1 cellular context compared by ENCODE assay signal in the genomic region with DNA sequence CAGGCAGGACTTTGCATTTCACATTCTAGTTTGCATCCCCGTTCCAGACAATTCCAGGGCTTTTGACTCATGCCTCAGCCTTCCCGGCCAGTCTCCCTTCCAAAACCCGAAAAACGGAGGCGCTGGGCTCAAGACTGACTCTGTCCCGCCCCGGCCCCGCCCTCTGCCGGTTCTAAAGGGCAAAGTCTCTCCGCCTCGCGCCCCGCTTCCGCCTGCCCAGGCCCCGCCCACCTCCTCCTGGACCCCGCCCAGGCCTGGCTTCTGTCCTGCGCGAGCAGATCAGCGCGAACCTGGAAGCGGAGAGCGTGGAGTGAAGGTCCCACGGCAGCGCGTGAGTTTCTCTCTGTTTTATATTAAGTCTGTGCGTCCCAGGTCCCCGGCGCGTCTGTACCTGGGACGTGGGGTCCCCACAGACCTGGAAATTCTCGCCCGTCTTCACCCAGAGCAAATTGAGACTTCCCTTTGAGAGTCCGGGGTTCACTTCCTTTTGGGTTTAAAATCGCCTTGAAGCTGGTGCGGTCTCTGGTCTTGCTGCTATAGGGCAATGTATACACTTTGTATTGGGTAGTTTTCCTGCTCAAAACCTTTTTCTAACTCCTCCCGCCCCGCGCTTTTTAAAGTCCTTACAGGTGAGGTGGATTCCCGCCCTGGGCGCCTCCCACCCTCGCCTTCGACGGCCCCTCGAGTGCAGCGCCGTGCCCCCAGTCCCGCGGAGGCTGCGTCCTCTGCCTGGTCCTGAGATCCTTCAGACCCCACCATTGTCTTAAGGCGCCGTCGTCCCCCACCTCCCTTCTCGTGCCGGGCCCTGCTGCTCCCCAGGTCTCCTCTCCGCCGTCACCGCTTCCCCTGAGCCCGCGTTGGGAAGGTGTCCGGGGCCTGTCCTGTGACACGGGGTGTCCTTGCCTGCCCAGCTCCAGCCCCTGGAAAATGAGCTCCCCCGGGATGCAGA.
A peak's percentile ranks its signal among the peaks of the same experiment; 100 is the strongest.
TF ChIP-seq lines count a peak whose summit lies in the region.

No MANE protein-coding gene starts in this region.

TF ChIP-seq in GM12878, 131 proteins besides CTCF, POLR2A, EP300 and RAD21 (continued from another document):
- TF ChIP-seq, protein P1, sequence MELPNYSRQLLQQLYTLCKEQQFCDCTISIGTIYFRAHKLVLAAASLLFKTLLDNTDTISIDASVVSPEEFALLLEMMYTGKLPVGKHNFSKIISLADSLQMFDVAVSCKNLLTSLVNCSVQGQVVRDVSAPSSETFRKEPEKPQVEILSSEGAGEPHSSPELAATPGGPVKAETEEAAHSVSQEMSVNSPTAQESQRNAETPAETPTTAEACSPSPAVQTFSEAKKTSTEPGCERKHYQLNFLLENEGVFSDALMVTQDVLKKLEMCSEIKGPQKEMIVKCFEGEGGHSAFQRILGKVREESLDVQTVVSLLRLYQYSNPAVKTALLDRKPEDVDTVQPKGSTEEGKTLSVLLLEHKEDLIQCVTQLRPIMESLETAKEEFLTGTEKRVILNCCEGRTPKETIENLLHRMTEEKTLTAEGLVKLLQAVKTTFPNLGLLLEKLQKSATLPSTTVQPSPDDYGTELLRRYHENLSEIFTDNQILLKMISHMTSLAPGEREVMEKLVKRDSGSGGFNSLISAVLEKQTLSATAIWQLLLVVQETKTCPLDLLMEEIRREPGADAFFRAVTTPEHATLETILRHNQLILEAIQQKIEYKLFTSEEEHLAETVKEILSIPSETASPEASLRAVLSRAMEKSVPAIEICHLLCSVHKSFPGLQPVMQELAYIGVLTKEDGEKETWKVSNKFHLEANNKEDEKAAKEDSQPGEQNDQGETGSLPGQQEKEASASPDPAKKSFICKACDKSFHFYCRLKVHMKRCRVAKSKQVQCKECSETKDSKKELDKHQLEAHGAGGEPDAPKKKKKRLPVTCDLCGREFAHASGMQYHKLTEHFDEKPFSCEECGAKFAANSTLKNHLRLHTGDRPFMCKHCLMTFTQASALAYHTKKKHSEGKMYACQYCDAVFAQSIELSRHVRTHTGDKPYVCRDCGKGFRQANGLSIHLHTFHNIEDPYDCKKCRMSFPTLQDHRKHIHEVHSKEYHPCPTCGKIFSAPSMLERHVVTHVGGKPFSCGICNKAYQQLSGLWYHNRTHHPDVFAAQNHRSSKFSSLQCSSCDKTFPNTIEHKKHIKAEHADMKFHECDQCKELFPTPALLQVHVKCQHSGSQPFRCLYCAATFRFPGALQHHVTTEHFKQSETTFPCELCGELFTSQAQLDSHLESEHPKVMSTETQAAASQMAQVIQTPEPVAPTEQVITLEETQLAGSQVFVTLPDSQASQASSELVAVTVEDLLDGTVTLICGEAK (IDR thresholded peaks at IDR 0.05; ENCODE audit: borderline replicate concordance) = no peak
- TF ChIP-seq ASH2L (IDR thresholded peaks at IDR 0.05; ENCODE audit: borderline replicate concordance, low read depth) (no peak), POLR2AphosphoS2 (IDR thresholded peaks at IDR 0.05; ENCODE audit: low read depth, low read length) (0 out of 2 replicates have a peak, but pooled peaks have one; percentile 62), ZNF274 (IDR thresholded peaks at IDR 0.05; ENCODE audit: insufficient read depth, insufficient read length) (no peak), SMC3 (IDR thresholded peaks at IDR 0.05; ENCODE audit: borderline replicate concordance, low read length) (peak; percentile 27; the same call in 1 of the 2 replicates), SIN3A (IDR thresholded peaks at IDR 0.05; ENCODE audit: low read depth, low read length) (peak; percentile 58; the same call in 1 of the 2 replicates), NBN (IDR thresholded peaks at IDR 0.05) (0 out of 2 replicates have a peak, but pooled peaks have one; percentile 5), RFX5 (IDR thresholded peaks at IDR 0.05; ENCODE audit: low read depth, low read length) (no peak), TCF12 (IDR thresholded peaks at IDR 0.05; ENCODE audit: low read depth, low read length) (no peak), SMAD5 (IDR thresholded peaks at IDR 0.05; ENCODE audit: low read depth) (peak; percentile 66; the same call in 1 of the 2 replicates), HDGF (IDR thresholded peaks at IDR 0.05) (no peak), BACH1 (IDR thresholded peaks at IDR 0.05; ENCODE audit: borderline replicate concordance) (no peak), RB1 (IDR thresholded peaks at IDR 0.05; ENCODE audit: borderline replicate concordance) (no peak), IKZF1 (conservative IDR thresholded peaks at IDR 0.05) (no peak), IRF4 (IDR thresholded peaks at IDR 0.05; ENCODE audit: low read depth, low read length) (no peak), TBL1XR1 (IDR thresholded peaks at IDR 0.05; ENCODE audit: low read depth, low read length) (no peak), LARP7 (IDR thresholded peaks at IDR 0.05) (no peak), RUNX3 (IDR thresholded peaks at IDR 0.05; ENCODE audit: low read length) (no peak), POLR2AphosphoS5 (IDR thresholded peaks at IDR 0.05; ENCODE audit: low read length) (peak; percentile 76; the same call in 1 of the 2 replicates), SRF (IDR thresholded peaks at IDR 0.05; ENCODE audit: low read depth in 2 of 2, low read length in 2 of 2) (peak in 1 of 2 experiments; percentile 69; a peak in 2 of 4 replicates), KDM1A (IDR thresholded peaks at IDR 0.05; ENCODE audit: borderline replicate concordance) (no peak), PML (IDR thresholded peaks at IDR 0.05; ENCODE audit: low read length) (no peak), POU2F2 (IDR thresholded peaks at IDR 0.05; ENCODE audit: borderline replicate concordance, low read depth, low read length) (peak; percentile 64; the same call in 2 of the 3 replicates), FOXM1 (IDR thresholded peaks at IDR 0.05; ENCODE audit: low read depth, low read length) (no peak), GATAD2B (conservative IDR thresholded peaks at IDR 0.05; ENCODE audit: low read depth) (no peak), NRF1 (conservative IDR thresholded peaks at IDR 0.05; ENCODE audit: low read depth, low read length) (0 out of 2 replicates have a peak, but pooled peaks have one; percentile 35), SP1 (IDR thresholded peaks at IDR 0.05; ENCODE audit: low read depth, low read length) (no peak), NFYA (IDR thresholded peaks at IDR 0.05; ENCODE audit: borderline replicate concordance, low read depth, low read length) (no peak)
- TF ChIP-seq, protein P2, sequence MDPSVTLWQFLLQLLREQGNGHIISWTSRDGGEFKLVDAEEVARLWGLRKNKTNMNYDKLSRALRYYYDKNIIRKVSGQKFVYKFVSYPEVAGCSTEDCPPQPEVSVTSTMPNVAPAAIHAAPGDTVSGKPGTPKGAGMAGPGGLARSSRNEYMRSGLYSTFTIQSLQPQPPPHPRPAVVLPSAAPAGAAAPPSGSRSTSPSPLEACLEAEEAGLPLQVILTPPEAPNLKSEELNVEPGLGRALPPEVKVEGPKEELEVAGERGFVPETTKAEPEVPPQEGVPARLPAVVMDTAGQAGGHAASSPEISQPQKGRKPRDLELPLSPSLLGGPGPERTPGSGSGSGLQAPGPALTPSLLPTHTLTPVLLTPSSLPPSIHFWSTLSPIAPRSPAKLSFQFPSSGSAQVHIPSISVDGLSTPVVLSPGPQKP (IDR thresholded peaks at IDR 0.05; ENCODE audit: low read depth, low read length) = 0 out of 2 replicates have a peak, but pooled peaks have one; percentile 18
- TF ChIP-seq, protein P3, sequence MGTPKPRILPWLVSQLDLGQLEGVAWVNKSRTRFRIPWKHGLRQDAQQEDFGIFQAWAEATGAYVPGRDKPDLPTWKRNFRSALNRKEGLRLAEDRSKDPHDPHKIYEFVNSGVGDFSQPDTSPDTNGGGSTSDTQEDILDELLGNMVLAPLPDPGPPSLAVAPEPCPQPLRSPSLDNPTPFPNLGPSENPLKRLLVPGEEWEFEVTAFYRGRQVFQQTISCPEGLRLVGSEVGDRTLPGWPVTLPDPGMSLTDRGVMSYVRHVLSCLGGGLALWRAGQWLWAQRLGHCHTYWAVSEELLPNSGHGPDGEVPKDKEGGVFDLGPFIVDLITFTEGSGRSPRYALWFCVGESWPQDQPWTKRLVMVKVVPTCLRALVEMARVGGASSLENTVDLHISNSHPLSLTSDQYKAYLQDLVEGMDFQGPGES (IDR thresholded peaks at IDR 0.05) = no peak
- TF ChIP-seq, protein P4, sequence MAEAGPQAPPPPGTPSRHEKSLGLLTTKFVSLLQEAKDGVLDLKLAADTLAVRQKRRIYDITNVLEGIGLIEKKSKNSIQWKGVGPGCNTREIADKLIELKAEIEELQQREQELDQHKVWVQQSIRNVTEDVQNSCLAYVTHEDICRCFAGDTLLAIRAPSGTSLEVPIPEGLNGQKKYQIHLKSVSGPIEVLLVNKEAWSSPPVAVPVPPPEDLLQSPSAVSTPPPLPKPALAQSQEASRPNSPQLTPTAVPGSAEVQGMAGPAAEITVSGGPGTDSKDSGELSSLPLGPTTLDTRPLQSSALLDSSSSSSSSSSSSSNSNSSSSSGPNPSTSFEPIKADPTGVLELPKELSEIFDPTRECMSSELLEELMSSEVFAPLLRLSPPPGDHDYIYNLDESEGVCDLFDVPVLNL (IDR thresholded peaks at IDR 0.05; ENCODE audit: low read depth, low read length) = peak; percentile 67; the same call in 1 of the 2 replicates
- TF ChIP-seq, protein P5, sequence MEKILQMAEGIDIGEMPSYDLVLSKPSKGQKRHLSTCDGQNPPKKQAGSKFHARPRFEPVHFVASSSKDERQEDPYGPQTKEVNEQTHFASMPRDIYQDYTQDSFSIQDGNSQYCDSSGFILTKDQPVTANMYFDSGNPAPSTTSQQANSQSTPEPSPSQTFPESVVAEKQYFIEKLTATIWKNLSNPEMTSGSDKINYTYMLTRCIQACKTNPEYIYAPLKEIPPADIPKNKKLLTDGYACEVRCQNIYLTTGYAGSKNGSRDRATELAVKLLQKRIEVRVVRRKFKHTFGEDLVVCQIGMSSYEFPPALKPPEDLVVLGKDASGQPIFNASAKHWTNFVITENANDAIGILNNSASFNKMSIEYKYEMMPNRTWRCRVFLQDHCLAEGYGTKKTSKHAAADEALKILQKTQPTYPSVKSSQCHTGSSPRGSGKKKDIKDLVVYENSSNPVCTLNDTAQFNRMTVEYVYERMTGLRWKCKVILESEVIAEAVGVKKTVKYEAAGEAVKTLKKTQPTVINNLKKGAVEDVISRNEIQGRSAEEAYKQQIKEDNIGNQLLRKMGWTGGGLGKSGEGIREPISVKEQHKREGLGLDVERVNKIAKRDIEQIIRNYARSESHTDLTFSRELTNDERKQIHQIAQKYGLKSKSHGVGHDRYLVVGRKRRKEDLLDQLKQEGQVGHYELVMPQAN (conservative IDR thresholded peaks at IDR 0.05) = 0 out of 2 replicates have a peak, but pooled peaks have one; percentile 19
